In the genomic region with DNA sequence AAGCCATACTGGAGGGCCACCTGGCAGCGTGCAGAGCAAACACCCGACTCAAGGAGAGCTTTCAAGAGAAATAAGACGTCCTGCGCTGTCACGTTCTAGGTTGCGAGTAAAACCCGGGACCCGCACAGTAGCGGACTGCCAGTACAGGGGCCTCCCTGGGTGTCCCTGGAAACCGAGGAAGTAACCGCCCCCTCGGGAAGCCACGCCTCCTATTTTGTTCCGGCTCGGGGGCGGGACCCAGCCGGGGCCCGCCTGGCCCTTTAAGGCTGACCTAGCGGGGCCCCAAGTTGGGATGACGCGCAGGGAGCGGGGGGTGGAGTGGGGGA, we compare ENCODE assay signal across 8 cellular contexts. TPM values are rescaled to one million over a fixed set of nuclear protein-coding genes. Genes with fewer than 3 reads are reported as not detected.
DNase-seq lines count a peak whose midpoint lies in the region; ATAC-seq and TF ChIP-seq lines count a peak whose summit lies in the region.

No MANE protein-coding gene starts in this region.

- peaks cover 13% of the 10 kb centered on the region for H3K27me3 Mint-ChIP-seq in Calu3 (ENCODE audit: unreplicated experiment)

- H3K36me3 ChIP-seq in muscle layer of colon (ENCODE audit: insufficient read depth, low read length), result no peaks in the 10 kb centered on the region

- ATAC-seq in GM21381 (IDR thresholded peaks at IDR 0.05; ENCODE audit: unreplicated experiment), result peak; percentile 55

- peaks cover 44% of the 10 kb centered on the region for H3K4me1 ChIP-seq in muscle layer of colon (ENCODE audit: insufficient read depth, low read length)

- peak; percentile 91 for DNase-seq in Calu3
- peak in 73 of 76 experiments; percentile 40 to 95 (median 86) for DNase-seq in HUDEP-2 (lab: John Stamatoyannopoulos, UW; ENCODE audit: unreplicated experiment in 76 of 76)
- peak; percentile 94 for DNase-seq in OCI-M1 (lab: John Stamatoyannopoulos, UW)
- peak; percentile 94 for DNase-seq in activated T-cell treated with anti-CD3 and anti-CD28 coated beads for 4 hours
- peak; percentile 92 to 94 for DNase-seq in erythroblast (lab: John Stamatoyannopoulos, UW)
- peak; percentile 92 to 94 for DNase-seq in stimulated activated CD8-positive, alpha-beta memory T cell treated with anti-CD3 and anti-CD28 coated beads, Interleukin-7, amount 100 ng/mL, for 1 hour (ENCODE audit: low read depth in 2 of 2)

- CTCF ChIA-PET in Calu3 (lab: Charles Lee), result interaction anchor here (1.2 to 2.0 kb wide), 9 partner anchors 11 to 883 kb away, joined by 4 to 56 read pairs (median 8); a partner anchor contains a TSS

- peak overlapping the region; percentile 35 for H3K9ac ChIP-seq in muscle layer of colon (ENCODE audit: low read length)

- H3K4me3 ChIP-seq in muscle layer of colon (ENCODE audit: low read depth in 1 of 2, low read length in 2 of 2), result peak overlapping the region; percentile 61 to 79

- intact Hi-C loops in Calu3 (cut with micrococcal nuclease; ENCODE audit: unreplicated experiment), result loop anchor here (1.0 to 5.0 kb wide), 5 partner anchors 36 to 771 kb away; a partner anchor contains a TSS

- no peak for TF ChIP-seq CTCF in Calu3 (IDR thresholded peaks at IDR 0.05; ENCODE audit: unreplicated experiment)

- peak overlapping the region; percentile 95 for H3K4me3 Mint-ChIP-seq in Calu3 (ENCODE audit: low read depth, unreplicated experiment)

- peak overlapping the region; percentile 81 for H3K27ac ChIP-seq in muscle layer of colon (ENCODE audit: low read depth, low read length)

- peaks cover 37% of the 10 kb centered on the region for H3K4me1 Mint-ChIP-seq in Calu3 (ENCODE audit: low read depth, unreplicated experiment)

- peak overlapping the region; percentile 37 for H3K27ac Mint-ChIP-seq in Calu3 (ENCODE audit: unreplicated experiment)

- peaks cover 33% of the 10 kb centered on the region for H3K36me3 Mint-ChIP-seq in Calu3 (ENCODE audit: insufficient read depth, unreplicated experiment)

- BruUV-seq in Calu3 (replicated peaks; lab: Mats Ljungman, UMichigan), result no TSS peak

- no peaks in the 10 kb centered on the region for H3K27me3 ChIP-seq in muscle layer of colon (ENCODE audit: control insufficient read depth in 1 of 2, insufficient read depth in 2 of 2, low read length in 2 of 2)

- TF ChIP-seq POLR2A in erythroblast (IDR thresholded peaks at IDR 0.05; ENCODE audit: low read length), result peak; percentile 43

- no peaks in the 10 kb centered on the region for H3K9me3 Mint-ChIP-seq in Calu3 (ENCODE audit: low read depth, unreplicated experiment)

- no peaks in the 10 kb centered on the region for H3K9me3 ChIP-seq in muscle layer of colon (ENCODE audit: low read length)

RNA-seq across cellular contexts. Expression of a gene that starts 0.2 kb away (rescaled TPM):
- 40.6 and 44.6 TPM in 2 replicates for total RNA-seq in Calu3 (2022)

RNA-seq across cellular contexts. Expression of a gene that starts 5.2 kb away (rescaled TPM):
- total RNA-seq in Calu3 (2022), result 1.4 and 1.6 TPM in 2 replicates

RNA-seq across cellular contexts. Expression of a gene that starts 47.4 kb away (rescaled TPM):
- 17.6 and 20.0 TPM in 2 replicates for total RNA-seq in Calu3 (2022)

RNA-seq across cellular contexts. Expression of a gene that starts 49.2 kb away (rescaled TPM):
- total RNA-seq in Calu3 (2022), result 2.7 and 3.1 TPM in 2 replicates

RNA-seq across cellular contexts. Expression of a gene that starts 58.0 kb away (rescaled TPM):
- 0.19 and 0.34 TPM in 2 replicates for total RNA-seq in Calu3 (2022)

Comparison
In these comparisons a context has a peak if more than half of its experiments do, and no peak if none do; other contexts are left out.
1. Peak in every context shown above with its lines: DNase-seq, ATAC-seq, H3K4me3 ChIP-seq and H3K27ac ChIP-seq.